In genomic region chr6:82506526-82506925, GRCh38 we compare ENCODE assay signal across 19 cellular contexts.
A peak's percentile ranks its signal among the peaks of the same experiment; 100 is the strongest.
DNase-seq lines count a peak whose midpoint lies in the region; ATAC-seq and TF ChIP-seq lines count a peak whose summit lies in the region.
"Had no signal": no experiment of that assay in that cellular context is flagged by ENCODE, and none has a peak within 500 bp of the region (broad histone marks: within the 10 kb centered on the region; RNA-seq: fewer than 3 reads in every experiment).

No MANE protein-coding gene starts in this region.

- H3K9ac ChIP-seq in mammary epithelial cell (ENCODE audit: insufficient read depth, low read length): no peak overlapping the region
- H3K9ac ChIP-seq: SK-N-SH had no signal

- H3K4me3 Mint-ChIP-seq in natural killer cell: no peak overlapping the region
- H3K4me3 Mint-ChIP-seq: CD14-positive monocyte had no signal

- no peaks in the 10 kb centered on the region for H3K36me3 ChIP-seq in BJ (ENCODE audit: control insufficient read depth, insufficient read depth, low read length)
- no peaks in the 10 kb centered on the region for H3K36me3 ChIP-seq in mammary epithelial cell (ENCODE audit: insufficient read depth, low read length)
- H3K36me3 ChIP-seq: Peyer's patch had no signal

- H3K4me3 ChIP-seq in BJ (ENCODE audit: low read depth, low read length): no peak overlapping the region
- no peak overlapping the region for H3K4me3 ChIP-seq in mammary epithelial cell (replicated peaks in 1 of 3; ENCODE audit: insufficient read depth in 1 of 3, low read depth in 2 of 3, low read length in 3 of 3)
- H3K4me3 ChIP-seq: Peyer's patch had no signal

- no TSS peak for BruUV-seq in mammary epithelial cell (replicated peaks; lab: Mats Ljungman, UMichigan)

- TF ChIP-seq CTCF in BJ (IDR thresholded peaks at IDR 0.05; ENCODE audit: insufficient read depth, low read depth, low read length) (no peak), mammary epithelial cell (conservative IDR thresholded peaks at IDR 0.05 in 1 of 2, IDR thresholded peaks at IDR 0.05 in 1 of 2; ENCODE audit: extremely low read depth in 1 of 2, insufficient read depth in 1 of 2, low read depth in 1 of 2, low read length in 2 of 2) (no peak), natural killer cell (IDR thresholded peaks at IDR 0.05) (no peak)

- intact Hi-C loops in mammary epithelial cell (cut with micrococcal nuclease): no loop called here
- intact Hi-C loops in natural killer cell (cut with micrococcal nuclease): no loop called here

- H3K27me3 ChIP-seq in BJ (ENCODE audit: control insufficient read depth, insufficient read depth, low read length) (no peaks in the 10 kb centered on the region), mammary epithelial cell (ENCODE audit: insufficient read depth, low read length) (no peaks in the 10 kb centered on the region)
- H3K27me3 ChIP-seq: Peyer's patch had no signal

- no peak overlapping the region for H2AFZ ChIP-seq in mammary epithelial cell (ENCODE audit: low read depth, low read length)

- no peaks in the 10 kb centered on the region for H4K20me1 ChIP-seq in mammary epithelial cell (ENCODE audit: insufficient read depth, low read length)

- no peaks in the 10 kb centered on the region for H3K27me3 Mint-ChIP-seq in natural killer cell (ENCODE audit: low read depth in 2 of 2)

- no peaks in the 10 kb centered on the region for H3K4me1 ChIP-seq in mammary epithelial cell (ENCODE audit: insufficient read depth, low read length)
- H3K4me1 ChIP-seq: Peyer's patch had no signal

- DNase-seq in BJ (ENCODE audit: low read depth) (peak; percentile 3), HT1080 (ENCODE audit: low read depth) (peak; percentile 10), mammary epithelial cell (peak; percentile 20), kidney tubule cell (ENCODE audit: low spot score) (peak; percentile 17), natural killer cell (no peak), NCI-H1092 (lab: John Stamatoyannopoulos, UW) (no peak)
- no peak for DNase-seq in stimulated activated CD4-positive, alpha-beta T cell treated with anti-CD3 and anti-CD28 coated beads, Interleukin-4, amount 100 ng/mL, for 24 hours
- DNase-seq in stimulated activated CD4-positive, alpha-beta T cell treated with anti-CD3 and anti-CD28 coated beads, Interleukin-2, amount 100 ng/mL, for 48 hours: no peak
- DNase-seq: COR-L47, KBM-7, NCI-H1436 treated with DMSO at 0.1 percent for 48 hours, NCI-H2029 treated with DMSO at 0.1 percent for 48 hours, NCI-H2171 treated with DMSO at 0.1 percent for 48 hours, NCI-H510A, NCI-H82, Peyer's patch, SHP77, SK-N-SH had no signal

- dilution Hi-C loops in mammary epithelial cell (cut with HindIII; ENCODE audit: low sequenced_read_pairs): no loop called here

- no peaks in the 10 kb centered on the region for H3K9me3 ChIP-seq in mammary epithelial cell (replicated peaks; ENCODE audit: insufficient read depth, low read length)
- H3K9me3 ChIP-seq: Peyer's patch, SK-N-SH had no signal

- in situ Hi-C loops in mammary epithelial cell (cut with MboI; ENCODE audit: low sequenced_read_pairs in 2 of 2): no loop called here

- peaks cover 4 to 9% of the 10 kb centered on the region in 2 donors for H3K9me3 Mint-ChIP-seq in natural killer cell

- WGBS in mammary epithelial cell (ENCODE audit: low coverage, missing lambda C conversion rate): 69% methylated on average over 1 of the region's 1 CpG

- H3K27ac ChIP-seq in mammary epithelial cell (ENCODE audit: insufficient read depth, low read depth, low read length): no peak overlapping the region
- H3K27ac ChIP-seq: Peyer's patch had no signal

- H3K79me2 ChIP-seq in mammary epithelial cell (ENCODE audit: insufficient read depth, low read length): no peaks in the 10 kb centered on the region

- ATAC-seq in natural killer cell: no peak

- H3K4me1 Mint-ChIP-seq in natural killer cell: no peaks in the 10 kb centered on the region
- H3K4me1 Mint-ChIP-seq: CD14-positive monocyte had no signal

- CTCF ChIA-PET in BJ (lab: Yijun Ruan, JAX) (no interaction called here), mammary epithelial cell (lab: Charles Lee; ENCODE audit: low non-redundant PET) (no interaction called here)

- POLR2A ChIA-PET in BJ (lab: Charles Lee): no interaction called here

- no peaks in the 10 kb centered on the region for H3K36me3 Mint-ChIP-seq in natural killer cell
- H3K36me3 Mint-ChIP-seq: CD14-positive monocyte had no signal

- H3K4me2 ChIP-seq in mammary epithelial cell (ENCODE audit: insufficient read depth, low read depth, low read length): no peak overlapping the region
- H3K4me2 ChIP-seq: SK-N-SH had no signal

- H3K27ac Mint-ChIP-seq in natural killer cell: no peak overlapping the region

Comparison
In these comparisons a context has a peak if more than half of its experiments do, and no peak if none do; other contexts are left out.
1. DNase-seq: peak in BJ (single experiment), HT1080 (single experiment), mammary epithelial cell (single experiment) and kidney tubule cell (single experiment); none in stimulated activated CD4-positive, alpha-beta T cell treated with anti-CD3 and anti-CD28 coated beads, Interleukin-4, amount 100 ng/mL, for 24 hours (single experiment), natural killer cell (single experiment), NCI-H1092 (single experiment) and stimulated activated CD4-positive, alpha-beta T cell treated with anti-CD3 and anti-CD28 coated beads, Interleukin-2, amount 100 ng/mL, for 48 hours (0 of 2).